ENCODE assay signal across 35 cellular contexts in the genomic region with DNA sequence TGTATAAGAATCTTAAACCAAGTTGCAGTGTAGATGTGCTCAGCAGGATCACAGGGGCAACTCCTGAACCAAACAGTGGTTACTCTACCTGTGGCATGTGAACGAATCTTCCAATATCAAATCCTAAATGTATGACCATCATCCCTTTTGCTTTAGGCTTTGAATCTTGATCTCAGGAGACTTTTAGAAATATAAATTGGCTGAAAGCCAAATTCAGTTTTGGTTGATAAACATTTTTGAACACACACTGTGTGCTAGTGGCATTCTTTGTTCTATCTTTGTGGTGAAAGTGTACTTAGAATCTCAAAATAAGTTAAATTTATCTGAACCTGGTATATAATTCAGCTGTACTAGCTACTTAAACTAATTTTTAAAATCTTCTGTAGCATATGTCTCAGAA. TPM values are rescaled to one million over a fixed set of nuclear protein-coding genes. Genes with fewer than 3 reads are reported as not detected.
"Had no signal": no experiment of that assay in that cellular context is flagged by ENCODE, and none has a peak within 500 bp of the region (broad histone marks: within the 10 kb centered on the region; RNA-seq: fewer than 3 reads in every experiment).

No MANE protein-coding gene starts in this region.

- H3K9me3 ChIP-seq: adrenal gland had no signal

- FAIRE-seq: bronchial epithelial cell, TTC549 had no signal

- H3K27me3 ChIP-seq: cardiac muscle cell had no signal

- H3K4me3 ChIP-seq: adrenal gland, cardiac muscle cell had no signal

- ATAC-seq: activated CD8-positive, alpha-beta T cell treated with anti-CD3 and anti-CD28 coated beads for 36 hours; activated naive CD4-positive, alpha-beta T cell treated with anti-CD3 and anti-CD28 coated beads, Interleukin-2, amount 50 U/mL, for 72 hours; activated T-cell treated with anti-CD3 and anti-CD28 coated beads, Interleukin-2, amount 50 U/mL, for 4 hours; activated T-cell treated with anti-CD3 and anti-CD28 coated beads, Interleukin-2, amount 50 U/mL, for 72 hours; activated T-helper 17 cell treated with anti-CD3 and anti-CD28 coated beads, Interleukin-2, amount 50 U/mL, for 72 hours had no signal

- DNase-seq: activated B cell treated with CpG ODN at 0.5 μM for 24 hours; activated CD4-positive, alpha-beta memory T cell treated with anti-CD3 and anti-CD28 coated beads for 36 hours; activated CD4-positive, alpha-beta T cell treated with anti-CD3 and anti-CD28 coated beads for 4 hours; activated CD4-positive, alpha-beta T cell treated with anti-CD3 and anti-CD28 coated beads, Interleukin-2, amount 10 ng/mL, durations not matched to agents 24 days and 14 days; activated CD4-positive, alpha-beta T cell treated with anti-CD3 and anti-CD28 coated beads, Interleukin-2, amount 50 U/mL, for 1 hour; activated CD4-positive, alpha-beta T cell treated with anti-CD3 and anti-CD28 coated beads, Interleukin-2, amount 50 U/mL, for 4 hours; activated CD4-positive, CD25-positive, alpha-beta regulatory T cell treated with anti-CD3 and anti-CD28 coated beads, Interleukin-2, amount 50 U/mL, for 72 hours; activated CD8-positive, alpha-beta memory T cell treated with anti-CD3 and anti-CD28 coated beads, Interleukin-2, amount 50 U/mL, for 4 hours; activated CD8-positive, alpha-beta T cell treated with anti-CD3 and anti-CD28 coated beads for 36 hours; activated effector memory CD4-positive, alpha-beta T cell treated with anti-CD3 and anti-CD28 coated beads, Interleukin-2, amount 50 U/mL, for 16 hours; activated gamma-delta T cell treated with Interleukin-2 at 50 U/mL for 16 hours; activated naive CD4-positive, alpha-beta T cell; activated naive CD4-positive, alpha-beta T cell treated with anti-CD3 and anti-CD28 coated beads for 36 hours; activated naive CD4-positive, alpha-beta T cell treated with anti-CD3 and anti-CD28 coated beads, Interleukin-2, amount 50 U/mL, for 16 hours; activated naive CD8-positive, alpha-beta T cell treated with anti-CD3 and anti-CD28 coated beads for 36 hours; activated T-cell treated with anti-CD3 and anti-CD28 coated beads for 4 hours; activated T-cell treated with anti-CD3 and anti-CD28 coated beads, Interleukin-2, amount 50 U/mL, for 1 hour; activated T-cell treated with anti-CD3 and anti-CD28 coated beads, Interleukin-2, amount 50 U/mL, for 4 hours; activated T-cell treated with anti-CD3 and anti-CD28 coated beads, Interleukin-2, amount 50 U/mL, for 72 hours; adrenal gland; amniotic stem cell; aorta; caudate nucleus; cerebellar nuclear complex; T-helper 1 cell; T-helper 2 cell; T-helper 9 cell had no signal

- H3K27ac ChIP-seq: adrenal gland, cardiac muscle cell, VCaP had no signal

- H3K36me3 ChIP-seq: adrenal gland, cardiac muscle cell had no signal

- H3K4me1 ChIP-seq: adrenal gland had no signal

RNA-seq across cellular contexts. Expression of a gene that starts 4.6 kb away (rescaled TPM):
- total RNA-seq: activated CD4-positive, alpha-beta memory T cell treated with anti-CD3 and anti-CD28 coated beads for 36 hours; activated CD4-positive, alpha-beta T cell treated with anti-CD3 and anti-CD28 coated beads, Interleukin-2, amount 10 ng/mL, durations not matched to agents 24 days and 14 days; activated CD8-positive, alpha-beta memory T cell treated with anti-CD3 and anti-CD28 coated beads for 36 hours; activated CD8-positive, alpha-beta T cell treated with anti-CD3 and anti-CD28 coated beads for 36 hours; activated naive CD4-positive, alpha-beta T cell treated with anti-CD3 and anti-CD28 coated beads for 36 hours; activated naive CD4-positive, alpha-beta T cell treated with anti-CD3 and anti-CD28 coated beads, Interleukin-2, amount 50 U/mL, for 72 hours; activated naive CD8-positive, alpha-beta T cell treated with anti-CD3 and anti-CD28 coated beads for 36 hours; activated T-cell treated with anti-CD3 and anti-CD28 coated beads, Interleukin-2, amount 50 U/mL, for 72 hours; activated T-helper 1 cell treated with anti-CD3 and anti-CD28 coated beads, Interleukin-12 subunit alpha, Interleukin-12 subunit beta, Interleukin-2, Interleukin-4 antibody, amounts not matched to agents 30 ng/mL and 10 ng/mL and 1 ng/mL, durations not matched to agents 14 hours and 24 hours and 36 hours; activated T-helper 17 cell treated with anti-CD3 and anti-CD28 coated beads, Interleukin-2, amount 50 U/mL, for 72 hours had no signal
